ENCODE assay signal across 2 cellular contexts in the genomic region with DNA sequence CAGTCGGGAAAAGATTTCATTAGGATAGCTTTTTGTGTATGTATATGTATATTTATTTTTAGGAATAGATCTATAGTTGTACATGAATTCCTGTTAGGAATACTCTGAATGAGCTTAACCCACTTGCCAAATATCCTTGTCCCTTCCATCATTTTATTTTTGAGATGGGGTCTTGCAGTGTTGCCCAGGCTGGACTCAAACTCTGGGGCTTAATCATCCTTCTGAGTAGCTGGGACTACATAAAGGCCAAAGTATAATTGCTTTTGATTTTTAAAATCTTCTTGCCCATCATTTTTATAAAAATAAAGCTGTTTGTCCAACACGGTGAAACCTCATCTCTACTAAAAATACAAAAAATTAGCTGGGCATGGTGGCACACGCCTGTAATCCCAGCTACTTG.
A peak's percentile ranks its signal among the peaks of the same experiment; 100 is the strongest.
TF ChIP-seq lines count a peak whose summit lies in the region.

No MANE protein-coding gene starts in this region.

TF ChIP-seq in HepG2, 621 proteins besides CTCF, POLR2A, EP300 and RAD21:
- peak; percentile 57; the same call in 1 of the 2 replicates for TF ChIP-seq ZNF121 (CRISPR knock-in tag; IDR thresholded peaks at IDR 0.05)
- TF ChIP-seq SAFB2 (CRISPR knock-in tag; IDR thresholded peaks at IDR 0.05; ENCODE audit: borderline replicate concordance, low read depth) = no peak
- TF ChIP-seq, protein P1, sequence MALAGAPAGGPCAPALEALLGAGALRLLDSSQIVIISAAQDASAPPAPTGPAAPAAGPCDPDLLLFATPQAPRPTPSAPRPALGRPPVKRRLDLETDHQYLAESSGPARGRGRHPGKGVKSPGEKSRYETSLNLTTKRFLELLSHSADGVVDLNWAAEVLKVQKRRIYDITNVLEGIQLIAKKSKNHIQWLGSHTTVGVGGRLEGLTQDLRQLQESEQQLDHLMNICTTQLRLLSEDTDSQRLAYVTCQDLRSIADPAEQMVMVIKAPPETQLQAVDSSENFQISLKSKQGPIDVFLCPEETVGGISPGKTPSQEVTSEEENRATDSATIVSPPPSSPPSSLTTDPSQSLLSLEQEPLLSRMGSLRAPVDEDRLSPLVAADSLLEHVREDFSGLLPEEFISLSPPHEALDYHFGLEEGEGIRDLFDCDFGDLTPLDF (CRISPR knock-in tag; IDR thresholded peaks at IDR 0.05) = no peak

TF ChIP-seq in WTC11, 78 proteins besides CTCF, POLR2A, EP300 and RAD21:
- TF ChIP-seq, protein P1 (CRISPR knock-in tag; IDR thresholded peaks at IDR 0.05) = no peak
- TF ChIP-seq ZNF121 (CRISPR knock-in tag; IDR thresholded peaks at IDR 0.05) = peak; percentile 41; the same call in 1 of the 2 replicates
- TF ChIP-seq, protein P2, sequence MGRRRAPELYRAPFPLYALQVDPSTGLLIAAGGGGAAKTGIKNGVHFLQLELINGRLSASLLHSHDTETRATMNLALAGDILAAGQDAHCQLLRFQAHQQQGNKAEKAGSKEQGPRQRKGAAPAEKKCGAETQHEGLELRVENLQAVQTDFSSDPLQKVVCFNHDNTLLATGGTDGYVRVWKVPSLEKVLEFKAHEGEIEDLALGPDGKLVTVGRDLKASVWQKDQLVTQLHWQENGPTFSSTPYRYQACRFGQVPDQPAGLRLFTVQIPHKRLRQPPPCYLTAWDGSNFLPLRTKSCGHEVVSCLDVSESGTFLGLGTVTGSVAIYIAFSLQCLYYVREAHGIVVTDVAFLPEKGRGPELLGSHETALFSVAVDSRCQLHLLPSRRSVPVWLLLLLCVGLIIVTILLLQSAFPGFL (CRISPR knock-in tag; IDR thresholded peaks at IDR 0.05; ENCODE audit: borderline replicate concordance) = no peak
- no peak for TF ChIP-seq MYBL2 (CRISPR knock-in tag; IDR thresholded peaks at IDR 0.05)
